ENCODE assay signal across 19 cellular contexts in the genomic region with DNA sequence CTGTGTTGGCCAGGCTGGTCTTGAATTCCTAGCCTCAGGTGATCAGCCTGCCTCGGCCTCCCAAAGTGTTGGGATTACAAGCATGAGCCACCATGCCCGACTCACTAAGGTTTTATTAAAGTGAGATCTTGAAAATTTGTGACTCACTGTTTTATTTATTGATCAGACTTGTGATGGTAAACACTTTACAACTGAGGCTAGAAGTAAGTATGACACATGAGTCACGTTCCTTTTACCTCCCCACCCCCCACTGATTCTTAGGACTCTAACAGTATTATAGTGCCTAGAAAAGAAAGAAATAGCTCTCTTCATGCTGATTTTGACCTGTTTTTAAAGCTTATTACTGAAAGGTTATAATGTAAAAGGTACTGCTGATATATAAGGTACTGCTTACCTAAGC.
DNase-seq lines count a peak whose midpoint lies in the region; ATAC-seq and TF ChIP-seq lines count a peak whose summit lies in the region.
"Had no signal": no experiment of that assay in that cellular context is flagged by ENCODE, and none has a peak within 500 bp of the region (broad histone marks: within the 10 kb centered on the region; RNA-seq: fewer than 3 reads in every experiment).

No MANE protein-coding gene starts in this region.

- dilution Hi-C loops in mammary epithelial cell (cut with HindIII; ENCODE audit: low sequenced_read_pairs): no loop called here

- no peak overlapping the region for H3K27ac Mint-ChIP-seq in MCF 10A (ENCODE audit: low read depth, unreplicated experiment)
- no peak overlapping the region for H3K27ac Mint-ChIP-seq in activated CD4-positive, alpha-beta T cell treated with anti-CD3 and anti-CD28 coated beads, Interleukin-2, amount 10 ng/mL, durations not matched to agents 7 days and 5 days
- no peak overlapping the region for H3K27ac Mint-ChIP-seq in stimulated activated naive CD8-positive, alpha-beta T cell treated with anti-CD3 and anti-CD28 coated beads, Interleukin-15, amount 100 ng/mL, for 72 hours
- H3K27ac Mint-ChIP-seq: B cell had no signal

- intact Hi-C loops in MCF 10A (cut with micrococcal nuclease): no loop called here
- intact Hi-C loops in mammary epithelial cell (cut with micrococcal nuclease): no loop called here
- intact Hi-C loops in PC-3 (cut with micrococcal nuclease): loop anchor here (2.0 kb wide), 1 partner anchor 44 kb away; no protein-coding TSS in a partner anchor

- H3K79me2 ChIP-seq in mammary epithelial cell (ENCODE audit: insufficient read depth, low read length) (peaks cover 58% of the 10 kb centered on the region), PC-3 (ENCODE audit: low read length) (no peaks in the 10 kb centered on the region)

- BruUV-seq in MCF 10A (replicated peaks; lab: Mats Ljungman, UMichigan) (no TSS peak), mammary epithelial cell (replicated peaks; lab: Mats Ljungman, UMichigan) (no TSS peak), PC-3 (replicated peaks; lab: Mats Ljungman, UMichigan) (no TSS peak)

- 80% methylated on average over 3 of the region's 3 CpGs for WGBS in mammary epithelial cell (ENCODE audit: low coverage, missing lambda C conversion rate)

- TF ChIP-seq CTCF in MCF 10A (IDR thresholded peaks at IDR 0.05; ENCODE audit: unreplicated experiment) (no peak), mammary epithelial cell (conservative IDR thresholded peaks at IDR 0.05 in 1 of 2, IDR thresholded peaks at IDR 0.05 in 1 of 2; ENCODE audit: extremely low read depth in 1 of 2, insufficient read depth in 1 of 2, low read depth in 1 of 2, low read length in 2 of 2) (no peak), PC-3 (conservative IDR thresholded peaks at IDR 0.05; ENCODE audit: low read depth, low read length) (no peak), fibroblast of villous mesenchyme (IDR thresholded peaks at IDR 0.05; ENCODE audit: insufficient read depth, low read depth, low read length) (no peak)

- H3K36me3 Mint-ChIP-seq in MCF 10A (ENCODE audit: insufficient read depth, unreplicated experiment): no peaks in the 10 kb centered on the region
- H3K36me3 Mint-ChIP-seq in activated CD4-positive, alpha-beta T cell treated with anti-CD3 and anti-CD28 coated beads, Interleukin-2, amount 10 ng/mL, durations not matched to agents 7 days and 5 days (ENCODE audit: low read depth): no peaks in the 10 kb centered on the region

- H3K27me3 ChIP-seq in mammary epithelial cell (ENCODE audit: insufficient read depth, low read length): no peaks in the 10 kb centered on the region
- H3K27me3 ChIP-seq in PC-3 (ENCODE audit: low read length): no peaks in the 10 kb centered on the region

- peak; percentile 71 for ATAC-seq in PC-3
- ATAC-seq in stimulated activated naive CD8-positive, alpha-beta T cell treated with anti-CD3 and anti-CD28 coated beads, Interleukin-15, amount 100 ng/mL, for 72 hours: no peak

- no peaks in the 10 kb centered on the region for H3K9me3 Mint-ChIP-seq in MCF 10A (ENCODE audit: unreplicated experiment)
- no peaks in the 10 kb centered on the region for H3K9me3 Mint-ChIP-seq in activated CD4-positive, alpha-beta T cell treated with anti-CD3 and anti-CD28 coated beads, Interleukin-2, amount 10 ng/mL, durations not matched to agents 7 days and 5 days
- H3K9me3 Mint-ChIP-seq in stimulated activated naive CD8-positive, alpha-beta T cell treated with anti-CD3 and anti-CD28 coated beads, Interleukin-15, amount 100 ng/mL, for 72 hours: no peaks in the 10 kb centered on the region

- POLR2A ChIA-PET in MCF 10A (lab: Yijun Ruan, JAX) (interaction anchor here (1.7 to 3.3 kb wide), 2 partner anchors 12 to 25 kb away, joined by 3 to 10 read pairs; no protein-coding TSS in a partner anchor), PC-3 (lab: Charles Lee; ENCODE audit: unreplicated experiment) (interaction anchor here (0.6 kb wide), 1 partner anchor 401 kb away, joined by 3 read pairs; no protein-coding TSS in a partner anchor)
- POLR2A ChIA-PET in activated CD4-positive, alpha-beta T cell treated with anti-CD3 and anti-CD28 coated beads, Interleukin-2, amount 10 ng/mL, durations not matched to agents 7 days and 5 days (lab: Charles Lee): no interaction called here

- no peak overlapping the region for H3K4me3 Mint-ChIP-seq in MCF 10A (ENCODE audit: unreplicated experiment)
- no peak overlapping the region for H3K4me3 Mint-ChIP-seq in activated CD4-positive, alpha-beta T cell treated with anti-CD3 and anti-CD28 coated beads, Interleukin-2, amount 10 ng/mL, durations not matched to agents 7 days and 5 days
- H3K4me3 Mint-ChIP-seq in stimulated activated naive CD8-positive, alpha-beta T cell treated with anti-CD3 and anti-CD28 coated beads, Interleukin-15, amount 100 ng/mL, for 72 hours: no peak overlapping the region
- H3K4me3 Mint-ChIP-seq: B cell had no signal

- H3K4me3 ChIP-seq in mammary epithelial cell (replicated peaks in 1 of 3; ENCODE audit: insufficient read depth in 1 of 3, low read depth in 2 of 3, low read length in 3 of 3) (no peak overlapping the region), PC-3 (ENCODE audit: low read length) (no peak overlapping the region), fibroblast of villous mesenchyme (ENCODE audit: low read depth, low read length) (no peak overlapping the region)

- H3K9me3 ChIP-seq in mammary epithelial cell (replicated peaks; ENCODE audit: insufficient read depth, low read length) (no peaks in the 10 kb centered on the region), PC-3 (ENCODE audit: low read length) (no peaks in the 10 kb centered on the region)
- H3K9me3 ChIP-seq: SK-N-SH had no signal

- H3K4me2 ChIP-seq in mammary epithelial cell (ENCODE audit: insufficient read depth, low read depth, low read length) (no peak overlapping the region), PC-3 (ENCODE audit: low read length) (no peak overlapping the region)
- H3K4me2 ChIP-seq: KMS-11, SK-N-SH had no signal

- H2AFZ ChIP-seq in mammary epithelial cell (ENCODE audit: low read depth, low read length): no peak overlapping the region
- H2AFZ ChIP-seq in PC-3 (ENCODE audit: low read length): no peak overlapping the region

- no peaks in the 10 kb centered on the region for H3K9me2 ChIP-seq in PC-3 (replicated peaks; ENCODE audit: low read length)
- H3K9me2 ChIP-seq: SK-N-SH had no signal

- H3K9ac ChIP-seq in mammary epithelial cell (ENCODE audit: insufficient read depth, low read length) (no peak overlapping the region), PC-3 (ENCODE audit: low read length) (no peak overlapping the region)
- H3K9ac ChIP-seq: KMS-11, SK-N-SH had no signal

- no peaks in the 10 kb centered on the region for H3F3A ChIP-seq in PC-3 (ENCODE audit: low read length, unreplicated experiment)

- H3K27me3 Mint-ChIP-seq in MCF 10A (ENCODE audit: insufficient read depth, unreplicated experiment): no peaks in the 10 kb centered on the region
- H3K27me3 Mint-ChIP-seq in activated CD4-positive, alpha-beta T cell treated with anti-CD3 and anti-CD28 coated beads, Interleukin-2, amount 10 ng/mL, durations not matched to agents 7 days and 5 days: no peaks in the 10 kb centered on the region
- no peaks in the 10 kb centered on the region for H3K27me3 Mint-ChIP-seq in stimulated activated naive CD8-positive, alpha-beta T cell treated with anti-CD3 and anti-CD28 coated beads, Interleukin-15, amount 100 ng/mL, for 72 hours
- H3K27me3 Mint-ChIP-seq: B cell had no signal

- no peak overlapping the region for H3K27ac ChIP-seq in mammary epithelial cell (ENCODE audit: insufficient read depth, low read depth, low read length)
- H3K27ac ChIP-seq in PC-3 (ENCODE audit: low read length): no peak overlapping the region
- H3K27ac ChIP-seq: KMS-11 had no signal

- H3K36me3 ChIP-seq in mammary epithelial cell (ENCODE audit: insufficient read depth, low read length) (no peaks in the 10 kb centered on the region), PC-3 (ENCODE audit: low read depth, low read length) (no peaks in the 10 kb centered on the region)

- in situ Hi-C loops in mammary epithelial cell (cut with MboI; ENCODE audit: low sequenced_read_pairs in 2 of 2): no loop called here

- H3K4me1 ChIP-seq in mammary epithelial cell (ENCODE audit: insufficient read depth, low read length) (no peaks in the 10 kb centered on the region), PC-3 (ENCODE audit: insufficient read depth, low read length) (peaks cover 10% of the 10 kb centered on the region)

- DNase-seq in MCF 10A (ENCODE audit: unreplicated experiment) (peak; percentile 6), mammary epithelial cell (no peak), PC-3 (peak; percentile 58), fibroblast of villous mesenchyme (ENCODE audit: low read depth) (peak; percentile 12), medulla oblongata (ENCODE audit: extremely low spot score) (no peak)
- DNase-seq in activated CD4-positive, alpha-beta T cell treated with anti-CD3 and anti-CD28 coated beads, Interleukin-2, amount 10 ng/mL, durations not matched to agents 7 days and 5 days: no peak
- no peak for DNase-seq in stimulated activated naive CD8-positive, alpha-beta T cell treated with anti-CD3 and anti-CD28 coated beads, Interleukin-15, amount 100 ng/mL, for 72 hours
- DNase-seq: EL; MM.1S; NCI-H1092; NCI-H1436 treated with DMSO at 0.1 percent for 48 hours; NCI-H2029 treated with DMSO at 0.1 percent for 48 hours; NCI-H2171; NCI-H526 treated with DMSO at 0.1 percent for 48 hours; NK-92 treated with Interleukin-12 subunit alpha and Interleukin-12 subunit beta, amount 100 ng/mL, for 24 hours; SHP77 treated with DMSO at 0.1 percent for 48 hours; SK-N-SH had no signal

- no peaks in the 10 kb centered on the region for H4K20me1 ChIP-seq in mammary epithelial cell (ENCODE audit: insufficient read depth, low read length)
- H4K20me1 ChIP-seq in PC-3 (ENCODE audit: low read length): no peaks in the 10 kb centered on the region

- H3K4me1 Mint-ChIP-seq in MCF 10A (ENCODE audit: insufficient read depth, unreplicated experiment): no peaks in the 10 kb centered on the region
- no peaks in the 10 kb centered on the region for H3K4me1 Mint-ChIP-seq in activated CD4-positive, alpha-beta T cell treated with anti-CD3 and anti-CD28 coated beads, Interleukin-2, amount 10 ng/mL, durations not matched to agents 7 days and 5 days
- no peaks in the 10 kb centered on the region for H3K4me1 Mint-ChIP-seq in stimulated activated naive CD8-positive, alpha-beta T cell treated with anti-CD3 and anti-CD28 coated beads, Interleukin-15, amount 100 ng/mL, for 72 hours

- CTCF ChIA-PET in MCF 10A (lab: Yijun Ruan, JAX): interaction anchor here (0.9 kb wide), 1 partner anchor 11 kb away, joined by 4 read pairs; no protein-coding TSS in a partner anchor
- CTCF ChIA-PET in mammary epithelial cell (lab: Charles Lee; ENCODE audit: low non-redundant PET): no interaction called here
- CTCF ChIA-PET in PC-3 (lab: Charles Lee): interaction anchor here (0.5 to 0.6 kb wide), 2 partner anchors 45 to 132 kb away, joined by 3 read pairs; no protein-coding TSS in a partner anchor
- CTCF ChIA-PET in activated CD4-positive, alpha-beta T cell treated with anti-CD3 and anti-CD28 coated beads, Interleukin-2, amount 10 ng/mL, durations not matched to agents 7 days and 5 days (lab: Charles Lee): interaction anchor here (0.5 kb wide), 1 partner anchor 1761 kb away, joined by 3 read pairs; no protein-coding TSS in a partner anchor

Comparison
In these comparisons a context has a peak if more than half of its experiments do, and no peak if none do; other contexts are left out.
1. DNase-seq: peak in MCF 10A (single experiment), PC-3 (single experiment) and fibroblast of villous mesenchyme (single experiment); none in mammary epithelial cell (single experiment), activated CD4-positive, alpha-beta T cell treated with anti-CD3 and anti-CD28 coated beads, Interleukin-2, amount 10 ng/mL, durations not matched to agents 7 days and 5 days (single experiment), stimulated activated naive CD8-positive, alpha-beta T cell treated with anti-CD3 and anti-CD28 coated beads, Interleukin-15, amount 100 ng/mL, for 72 hours (0 of 2) and medulla oblongata (single experiment).